In genomic region chr7:106068986-106069385, GRCh38 we compare ENCODE assay signal across 1 cellular context.
TF ChIP-seq lines count a peak whose summit lies in the region.

No MANE protein-coding gene starts in this region.

TF ChIP-seq in GM12878, 131 proteins besides CTCF, POLR2A, EP300 and RAD21 (continued from another document):
- no peak for TF ChIP-seq E4F1 (IDR thresholded peaks at IDR 0.05; ENCODE audit: borderline replicate concordance, partially characterized antibody)
- no peak for TF ChIP-seq RELB (IDR thresholded peaks at IDR 0.05; ENCODE audit: low read depth)
- TF ChIP-seq RBBP5 (conservative IDR thresholded peaks at IDR 0.05): no peak
- no peak for TF ChIP-seq NFYA (IDR thresholded peaks at IDR 0.05; ENCODE audit: borderline replicate concordance, low read depth, low read length)
- no peak for TF ChIP-seq FOXK2 (IDR thresholded peaks at IDR 0.05)
- no peak for TF ChIP-seq SPI1 (IDR thresholded peaks at IDR 0.05; ENCODE audit: borderline replicate concordance, insufficient read depth, low read depth, low read length)
- TF ChIP-seq PBX3 (IDR thresholded peaks at IDR 0.05; ENCODE audit: insufficient replicate concordance, low read depth, low read length): no peak
- TF ChIP-seq KAT2A (conservative IDR thresholded peaks at IDR 0.05; ENCODE audit: control insufficient read depth, low read depth, low read length): no peak
